Comparison of ENCODE assay signal across 21 cellular contexts in genomic region chr1:10085076-10085475, GRCh38. TPM values are rescaled to one million over a fixed set of nuclear protein-coding genes. Genes with fewer than 3 reads are reported as not detected.
DNase-seq lines count a peak whose midpoint lies in the region; ATAC-seq and TF ChIP-seq lines count a peak whose summit lies in the region.
"Had no signal": no experiment of that assay in that cellular context is flagged by ENCODE, and none has a peak within 500 bp of the region (broad histone marks: within the 10 kb centered on the region; RNA-seq: fewer than 3 reads in every experiment).

No MANE protein-coding gene starts in this region.

- DNase-seq in DMS53 (lab: John Stamatoyannopoulos, UW) = peak; percentile 18
- no peak for DNase-seq in DMS53 treated with DMSO at 0.1 percent for 48 hours (lab: John Stamatoyannopoulos, UW; ENCODE audit: unreplicated experiment)
- DNase-seq in NCI-H510A treated with DMSO at 0.1 percent for 48 hours (lab: John Stamatoyannopoulos, UW) = peak; percentile 76
- no peak for DNase-seq in left ventricle myocardium inferior
- peak; percentile 95 to 99 for DNase-seq in trophoblast cell
- DNase-seq in T-helper 2 cell = no peak
- DNase-seq in activated CD4-positive, alpha-beta T cell treated with anti-CD3 and anti-CD28 coated beads, Interleukin-2, amount 50 U/mL, for 4 hours = no peak
- DNase-seq: Calu3; CD4-positive, CD25-positive, alpha-beta regulatory T cell; DMS79 treated with DMSO at 0.1 percent for 48 hours; GM23248; KBM-7; MV-4-11; NCI-H1436; NCI-H2029; NCI-H2171 treated with DMSO at 0.1 percent for 48 hours; NCI-H526; SIG-M5 had no signal

- peaks cover 3% of the 10 kb centered on the region for H3K79me1 ChIP-seq in trophoblast cell (ENCODE audit: low read length)

- H3K9ac ChIP-seq in trophoblast cell (ENCODE audit: low read length) = no peak overlapping the region
- H3K9ac ChIP-seq: GM23248 had no signal

- H3K23ac ChIP-seq in trophoblast cell (ENCODE audit: low read length) = no peak overlapping the region

- H3K79me2 ChIP-seq in trophoblast cell (ENCODE audit: control insufficient read depth, insufficient read depth, low read length, poor library complexity) = peaks cover 1% of the 10 kb centered on the region

- H3K18ac ChIP-seq in trophoblast cell (ENCODE audit: low read length) = no peak overlapping the region

- TF ChIP-seq CTCF in left ventricle myocardium inferior (IDR thresholded peaks at IDR 0.05; ENCODE audit: borderline replicate concordance) = no peak

- intact Hi-C loops in left ventricle myocardium inferior (cut with micrococcal nuclease) = no loop called here

- H3K36me3 ChIP-seq in left ventricle myocardium inferior = no peaks in the 10 kb centered on the region
- H3K36me3 ChIP-seq in trophoblast cell (ENCODE audit: control insufficient read depth in 1 of 2, insufficient read depth in 2 of 2, low read length in 2 of 2) = no peaks in the 10 kb centered on the region

- H3K4me3 ChIP-seq in left ventricle myocardium inferior (no peak overlapping the region), trophoblast cell (ENCODE audit: low read depth, low read length) (no peak overlapping the region)
- H3K4me3 ChIP-seq: GM23248 had no signal

- H2BK120ac ChIP-seq in trophoblast cell (ENCODE audit: insufficient read depth, low read length, poor library complexity) = no peak overlapping the region

- no peak overlapping the region for H4K8ac ChIP-seq in trophoblast cell (ENCODE audit: low read depth, low read length)

- no CpG with 5 or more reads among the region's 5 CpGs for WGBS in trophoblast cell (ENCODE audit: extremely low coverage, insufficient coverage, insufficient read length)

- no peak overlapping the region for H3K4me2 ChIP-seq in trophoblast cell (ENCODE audit: low read length)

- ATAC-seq in GM19328 (IDR thresholded peaks at IDR 0.05; ENCODE audit: unreplicated experiment) = no peak
- ATAC-seq: HCT116 had no signal

- no peak overlapping the region for H4K91ac ChIP-seq in trophoblast cell (ENCODE audit: low read depth, low read length)

- no peak overlapping the region for H2BK12ac ChIP-seq in trophoblast cell (ENCODE audit: low read length)

- no peaks in the 10 kb centered on the region for H3K9me3 ChIP-seq in left ventricle myocardium inferior (replicated peaks)
- no peaks in the 10 kb centered on the region for H3K9me3 ChIP-seq in trophoblast cell (ENCODE audit: insufficient read depth, low read depth, low read length)

- no peak overlapping the region for H2BK5ac ChIP-seq in trophoblast cell (ENCODE audit: low read depth, low read length, poor library complexity)

- H3K14ac ChIP-seq in trophoblast cell (ENCODE audit: low read length) = no peak overlapping the region

- H3K4ac ChIP-seq in trophoblast cell (ENCODE audit: low read depth, low read length) = no peak overlapping the region

- H3K4me1 ChIP-seq in left ventricle myocardium inferior = peaks cover 24% of the 10 kb centered on the region
- peaks cover 11 to 13% of the 10 kb centered on the region in 2 experiments for H3K4me1 ChIP-seq in trophoblast cell (ENCODE audit: control insufficient read depth in 1 of 2, insufficient read depth in 2 of 2, low read length in 2 of 2)

- no peak overlapping the region for H2AFZ ChIP-seq in trophoblast cell (ENCODE audit: insufficient read depth, low read length, poor library complexity)
- H2AFZ ChIP-seq: GM23248 had no signal

- H3K27ac ChIP-seq in left ventricle myocardium inferior (replicated peaks) (peak overlapping the region; percentile 16), trophoblast cell (ENCODE audit: low read depth, low read length) (no peak overlapping the region)
- H3K27ac ChIP-seq: 22Rv1, GM23248 had no signal

- H3K27me3 ChIP-seq in left ventricle myocardium inferior (ENCODE audit: low read depth) = no peaks in the 10 kb centered on the region
- H3K27me3 ChIP-seq in trophoblast cell (ENCODE audit: insufficient read depth, low read length) = no peaks in the 10 kb centered on the region

- no peak overlapping the region for H4K12ac ChIP-seq in trophoblast cell (ENCODE audit: low read depth, low read length)

- no peak overlapping the region for H2AK5ac ChIP-seq in trophoblast cell (ENCODE audit: low read length)

RNA-seq across cellular contexts. Expression of gene UBE4B, which starts 52.3 kb away (rescaled TPM):
- total RNA-seq in left ventricle myocardium inferior = 80.3 TPM
- polyA plus RNA-seq in trophoblast cell (2013) = 43.2 and 44.4 TPM in 2 replicates

Comparison
In these comparisons a context has a peak if more than half of its experiments do, and no peak if none do; other contexts are left out.
1. DNase-seq: peak in DMS53 (single experiment), NCI-H510A treated with DMSO at 0.1 percent for 48 hours (single experiment) and trophoblast cell (2 of 2); none in DMS53 treated with DMSO at 0.1 percent for 48 hours (single experiment), left ventricle myocardium inferior (single experiment), T-helper 2 cell (0 of 5) and activated CD4-positive, alpha-beta T cell treated with anti-CD3 and anti-CD28 coated beads, Interleukin-2, amount 50 U/mL, for 4 hours (0 of 2).